ENCODE assay signal across 25 cellular contexts in the genomic region with DNA sequence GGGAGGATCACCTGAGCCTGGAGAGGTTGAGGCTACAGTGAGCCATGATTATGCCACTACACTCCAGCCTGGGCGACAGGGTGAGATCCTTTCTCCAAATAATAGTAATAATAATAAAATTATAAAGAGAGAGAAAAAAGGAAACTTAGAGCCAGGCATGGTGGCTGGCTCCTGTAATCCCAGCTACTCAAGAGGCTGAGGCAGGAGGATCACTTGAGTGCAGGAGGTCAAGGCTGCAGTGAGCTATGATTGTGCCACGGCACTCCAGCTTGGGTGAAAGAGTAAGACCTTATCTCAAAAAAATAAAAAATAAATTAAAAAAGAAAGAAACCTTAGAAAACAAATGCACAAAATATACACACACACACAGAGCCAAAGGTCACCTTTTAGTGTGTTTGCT.
"Had no signal": no experiment of that assay in that cellular context is flagged by ENCODE, and none has a peak within 500 bp of the region (broad histone marks: within the 10 kb centered on the region; RNA-seq: fewer than 3 reads in every experiment).

No MANE protein-coding gene starts in this region.

- H3K4me3 ChIP-seq: esophagus squamous epithelium, gastroesophageal sphincter, heart right ventricle had no signal

- ATAC-seq: activated T-cell treated with anti-CD3 and anti-CD28 coated beads, Interleukin-2, amount 50 U/mL, for 72 hours; gastroesophageal sphincter; heart right ventricle; WTC11 had no signal

- H3K36me3 ChIP-seq: brain microvascular endothelial cell, esophagus squamous epithelium, gastroesophageal sphincter, heart right ventricle had no signal

- H3K9me3 ChIP-seq: esophagus squamous epithelium, gastroesophageal sphincter, heart right ventricle had no signal

- DNase-seq: activated CD4-positive, alpha-beta memory T cell treated with anti-CD3 and anti-CD28 coated beads, Interleukin-2, amount 10 ng/mL, durations not matched to agents 7 days and 5 days; activated CD4-positive, alpha-beta T cell treated with anti-CD3 and anti-CD28 coated beads for 1 hour; activated CD4-positive, alpha-beta T cell treated with anti-CD3 and anti-CD28 coated beads for 4 hours; activated CD4-positive, alpha-beta T cell treated with anti-CD3 and anti-CD28 coated beads, Interleukin-2, amount 10 ng/mL, durations not matched to agents 7 days and 5 days; activated CD4-positive, alpha-beta T cell treated with anti-CD3 and anti-CD28 coated beads, Interleukin-2, amount 50 U/mL, for 4 hours; activated CD8-positive, alpha-beta memory T cell treated with anti-CD3 and anti-CD28 coated beads, Interleukin-2, amount 50 U/mL, for 48 hours; activated naive CD4-positive, alpha-beta T cell treated with anti-CD3 and anti-CD28 coated beads for 36 hours; activated naive CD8-positive, alpha-beta T cell treated with anti-CD3 and anti-CD28 coated beads for 36 hours; activated T-cell treated with anti-CD3 and anti-CD28 coated beads for 4 hours; activated T-cell treated with anti-CD3 and anti-CD28 coated beads, Interleukin-2, amount 50 U/mL, for 24 hours; activated T-cell treated with anti-CD3 and anti-CD28 coated beads, Interleukin-2, amount 50 U/mL, for 72 hours; amniotic stem cell; anterior cingulate cortex; brain microvascular endothelial cell; cortex of kidney; effector CD8-positive, alpha-beta T cell; esophagus squamous epithelium; foreskin melanocyte; heart right ventricle; T-helper 2 cell had no signal

- H3K9me3 Mint-ChIP-seq: activated CD4-positive, alpha-beta memory T cell treated with anti-CD3 and anti-CD28 coated beads, Interleukin-2, amount 10 ng/mL, durations not matched to agents 7 days and 5 days; activated CD4-positive, alpha-beta T cell treated with anti-CD3 and anti-CD28 coated beads, Interleukin-2, amount 10 ng/mL, durations not matched to agents 7 days and 5 days; activated naive CD4-positive, alpha-beta T cell treated with anti-CD3 and anti-CD28 coated beads for 36 hours; activated naive CD4-positive, alpha-beta T cell treated with anti-CD3 and anti-CD28 coated beads, Interleukin-2, amount 50 U/mL, for 24 hours; activated naive CD8-positive, alpha-beta T cell treated with anti-CD3 and anti-CD28 coated beads for 36 hours; activated T-cell treated with anti-CD3 and anti-CD28 coated beads, Interleukin-2, amount 50 U/mL, for 24 hours; activated T-cell treated with anti-CD3 and anti-CD28 coated beads, Interleukin-2, amount 50 U/mL, for 72 hours; central memory CD8-positive, alpha-beta T cell had no signal

- H3K27me3 Mint-ChIP-seq: activated CD4-positive, alpha-beta memory T cell treated with anti-CD3 and anti-CD28 coated beads, Interleukin-2, amount 10 ng/mL, durations not matched to agents 7 days and 5 days; activated CD4-positive, alpha-beta T cell treated with anti-CD3 and anti-CD28 coated beads, Interleukin-2, amount 10 ng/mL, durations not matched to agents 7 days and 5 days; activated naive CD4-positive, alpha-beta T cell treated with anti-CD3 and anti-CD28 coated beads, Interleukin-2, amount 50 U/mL, for 24 hours; activated naive CD8-positive, alpha-beta T cell treated with anti-CD3 and anti-CD28 coated beads for 36 hours; activated T-cell treated with anti-CD3 and anti-CD28 coated beads, Interleukin-2, amount 50 U/mL, for 24 hours; central memory CD8-positive, alpha-beta T cell had no signal

- H3K27me3 ChIP-seq: brain microvascular endothelial cell, esophagus squamous epithelium, gastroesophageal sphincter, heart right ventricle had no signal

- H3K27ac Mint-ChIP-seq: activated CD4-positive, alpha-beta memory T cell treated with anti-CD3 and anti-CD28 coated beads, Interleukin-2, amount 10 ng/mL, durations not matched to agents 7 days and 5 days; activated CD4-positive, alpha-beta T cell treated with anti-CD3 and anti-CD28 coated beads, Interleukin-2, amount 10 ng/mL, durations not matched to agents 7 days and 5 days; activated naive CD4-positive, alpha-beta T cell treated with anti-CD3 and anti-CD28 coated beads for 36 hours; activated naive CD4-positive, alpha-beta T cell treated with anti-CD3 and anti-CD28 coated beads, Interleukin-2, amount 50 U/mL, for 24 hours; activated naive CD8-positive, alpha-beta T cell treated with anti-CD3 and anti-CD28 coated beads for 36 hours; activated T-cell treated with anti-CD3 and anti-CD28 coated beads, Interleukin-2, amount 50 U/mL, for 24 hours; WTC11 had no signal

- H3K36me3 Mint-ChIP-seq: activated naive CD8-positive, alpha-beta T cell treated with anti-CD3 and anti-CD28 coated beads for 36 hours; WTC11 had no signal

- H3K4me3 Mint-ChIP-seq: activated CD4-positive, alpha-beta memory T cell treated with anti-CD3 and anti-CD28 coated beads, Interleukin-2, amount 10 ng/mL, durations not matched to agents 7 days and 5 days; activated CD4-positive, alpha-beta T cell treated with anti-CD3 and anti-CD28 coated beads, Interleukin-2, amount 10 ng/mL, durations not matched to agents 7 days and 5 days; activated naive CD4-positive, alpha-beta T cell treated with anti-CD3 and anti-CD28 coated beads for 36 hours; activated naive CD8-positive, alpha-beta T cell treated with anti-CD3 and anti-CD28 coated beads for 36 hours; activated T-cell treated with anti-CD3 and anti-CD28 coated beads, Interleukin-2, amount 50 U/mL, for 24 hours; activated T-cell treated with anti-CD3 and anti-CD28 coated beads, Interleukin-2, amount 50 U/mL, for 72 hours; central memory CD8-positive, alpha-beta T cell; WTC11 had no signal

- H3K27ac ChIP-seq: brain microvascular endothelial cell, epithelial cell of prostate, esophagus squamous epithelium, gastroesophageal sphincter had no signal
